In the genomic region with DNA sequence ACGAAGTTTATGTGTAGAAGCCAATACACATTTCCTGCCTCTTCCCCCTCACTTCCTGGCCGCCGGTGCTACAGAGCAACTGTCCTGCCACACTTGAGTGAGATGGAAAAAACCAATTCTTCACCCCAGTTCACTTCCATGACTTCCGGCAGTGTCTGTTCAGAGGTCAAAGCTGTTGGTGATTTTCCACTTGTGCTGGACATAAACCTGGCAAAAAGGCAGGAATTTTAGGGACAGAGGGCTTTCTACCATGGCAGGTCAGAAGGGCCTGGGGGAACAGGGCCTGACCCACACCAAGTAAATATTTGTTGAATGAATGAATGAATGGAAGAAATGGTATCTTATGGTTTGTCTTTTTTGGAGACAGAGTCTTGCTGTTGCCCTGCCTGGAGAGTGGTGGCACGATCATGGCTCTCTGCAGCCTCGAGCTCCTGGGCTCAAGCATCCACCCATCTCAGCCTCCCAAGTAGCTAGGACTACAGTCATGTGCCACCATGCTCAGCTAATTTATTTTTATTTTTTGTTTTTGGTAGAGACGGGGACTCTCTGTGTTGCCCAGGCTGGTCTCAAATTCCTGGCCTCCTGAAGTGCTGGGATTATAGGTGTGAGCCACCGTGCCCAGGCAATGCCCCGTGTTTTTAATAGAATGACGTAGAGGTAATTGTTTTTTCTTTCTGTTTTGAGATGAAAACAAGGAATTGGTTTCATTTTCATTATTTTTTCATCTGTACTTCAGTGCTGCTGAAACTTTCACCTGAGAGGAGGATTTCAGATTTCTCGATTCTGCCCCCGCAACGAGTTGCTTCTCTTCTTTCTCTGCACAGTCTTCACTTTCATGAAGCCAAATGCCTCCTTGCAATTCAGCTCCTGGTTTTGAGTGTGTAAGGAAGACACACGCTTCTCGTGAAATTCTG, we compare ENCODE assay signal across 1 cellular context.
TF ChIP-seq lines count a peak whose summit lies in the region.

No MANE protein-coding gene starts in this region.

TF ChIP-seq in HepG2, 621 proteins besides CTCF, POLR2A, EP300 and RAD21 (continued from another document):
- TF ChIP-seq, protein P1, sequence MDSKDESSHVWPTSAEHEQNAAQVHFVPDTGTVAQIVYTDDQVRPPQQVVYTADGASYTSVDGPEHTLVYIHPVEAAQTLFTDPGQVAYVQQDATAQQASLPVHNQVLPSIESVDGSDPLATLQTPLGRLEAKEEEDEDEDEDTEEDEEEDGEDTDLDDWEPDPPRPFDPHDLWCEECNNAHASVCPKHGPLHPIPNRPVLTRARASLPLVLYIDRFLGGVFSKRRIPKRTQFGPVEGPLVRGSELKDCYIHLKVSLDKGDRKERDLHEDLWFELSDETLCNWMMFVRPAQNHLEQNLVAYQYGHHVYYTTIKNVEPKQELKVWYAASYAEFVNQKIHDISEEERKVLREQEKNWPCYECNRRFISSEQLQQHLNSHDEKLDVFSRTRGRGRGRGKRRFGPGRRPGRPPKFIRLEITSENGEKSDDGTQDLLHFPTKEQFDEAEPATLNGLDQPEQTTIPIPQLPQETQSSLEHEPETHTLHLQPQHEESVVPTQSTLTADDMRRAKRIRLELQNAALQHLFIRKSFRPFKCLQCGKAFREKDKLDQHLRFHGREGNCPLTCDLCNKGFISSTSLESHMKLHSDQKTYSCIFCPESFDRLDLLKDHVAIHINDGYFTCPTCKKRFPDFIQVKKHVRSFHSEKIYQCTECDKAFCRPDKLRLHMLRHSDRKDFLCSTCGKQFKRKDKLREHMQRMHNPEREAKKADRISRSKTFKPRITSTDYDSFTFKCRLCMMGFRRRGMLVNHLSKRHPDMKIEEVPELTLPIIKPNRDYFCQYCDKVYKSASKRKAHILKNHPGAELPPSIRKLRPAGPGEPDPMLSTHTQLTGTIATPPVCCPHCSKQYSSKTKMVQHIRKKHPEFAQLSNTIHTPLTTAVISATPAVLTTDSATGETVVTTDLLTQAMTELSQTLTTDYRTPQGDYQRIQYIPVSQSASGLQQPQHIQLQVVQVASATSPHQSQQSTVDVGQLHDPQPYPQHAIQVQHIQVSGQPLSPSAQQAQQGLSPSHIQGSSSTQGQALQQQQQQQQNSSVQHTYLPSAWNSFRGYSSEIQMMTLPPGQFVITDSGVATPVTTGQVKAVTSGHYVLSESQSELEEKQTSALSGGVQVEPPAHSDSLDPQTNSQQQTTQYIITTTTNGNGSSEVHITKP (CRISPR knock-in tag; IDR thresholded peaks at IDR 0.05; ENCODE audit: low read depth), result peak; percentile 57; the same call in 1 of the 2 replicates
- TF ChIP-seq ISL2 (CRISPR knock-in tag; IDR thresholded peaks at IDR 0.05) (peak; percentile 60), PHB2 (IDR thresholded peaks at IDR 0.05; ENCODE audit: partially characterized antibody) (no peak), FLYWCH1 (CRISPR knock-in tag; IDR thresholded peaks at IDR 0.05) (no peak), SRF (IDR thresholded peaks at IDR 0.05; ENCODE audit: low read depth, low read length) (no peak), REPIN1 (CRISPR knock-in tag; IDR thresholded peaks at IDR 0.05; ENCODE audit: borderline replicate concordance, low read depth) (0 out of 2 replicates have a peak, but pooled peaks have one; percentile 36), ZFP41 (CRISPR knock-in tag; IDR thresholded peaks at IDR 0.05; ENCODE audit: borderline replicate concordance) (no peak), ZSCAN9 (CRISPR knock-in tag; IDR thresholded peaks at IDR 0.05; ENCODE audit: borderline replicate concordance) (peak; percentile 76; the same call in 1 of the 2 replicates), NR3C1 (CRISPR knock-in tag; IDR thresholded peaks at IDR 0.05) (no peak), NAIF1 (CRISPR knock-in tag; IDR thresholded peaks at IDR 0.05; ENCODE audit: borderline replicate concordance) (no peak)
- TF ChIP-seq, protein P2, sequence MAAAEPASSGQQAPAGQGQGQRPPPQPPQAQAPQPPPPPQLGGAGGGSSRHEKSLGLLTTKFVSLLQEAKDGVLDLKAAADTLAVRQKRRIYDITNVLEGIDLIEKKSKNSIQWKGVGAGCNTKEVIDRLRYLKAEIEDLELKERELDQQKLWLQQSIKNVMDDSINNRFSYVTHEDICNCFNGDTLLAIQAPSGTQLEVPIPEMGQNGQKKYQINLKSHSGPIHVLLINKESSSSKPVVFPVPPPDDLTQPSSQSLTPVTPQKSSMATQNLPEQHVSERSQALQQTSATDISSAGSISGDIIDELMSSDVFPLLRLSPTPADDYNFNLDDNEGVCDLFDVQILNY (CRISPR knock-in tag; conservative IDR thresholded peaks at IDR 0.05), result no peak
- TF ChIP-seq, protein P3, sequence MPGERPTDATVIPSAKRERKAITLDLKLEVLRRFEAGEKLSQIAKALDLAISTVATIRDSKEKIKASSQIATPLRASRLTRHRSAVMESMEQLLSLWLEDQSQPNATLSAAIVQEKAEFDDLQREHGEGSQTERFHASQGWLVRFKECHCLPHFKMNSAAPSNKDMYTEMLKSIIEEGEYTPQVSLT (CRISPR knock-in tag; IDR thresholded peaks at IDR 0.05; ENCODE audit: borderline replicate concordance, low read depth), result no peak
TF ChIP-seq in HepG2: peak in this region for 204.
